12 cellular contexts compared by ENCODE assay signal in the genomic region with DNA sequence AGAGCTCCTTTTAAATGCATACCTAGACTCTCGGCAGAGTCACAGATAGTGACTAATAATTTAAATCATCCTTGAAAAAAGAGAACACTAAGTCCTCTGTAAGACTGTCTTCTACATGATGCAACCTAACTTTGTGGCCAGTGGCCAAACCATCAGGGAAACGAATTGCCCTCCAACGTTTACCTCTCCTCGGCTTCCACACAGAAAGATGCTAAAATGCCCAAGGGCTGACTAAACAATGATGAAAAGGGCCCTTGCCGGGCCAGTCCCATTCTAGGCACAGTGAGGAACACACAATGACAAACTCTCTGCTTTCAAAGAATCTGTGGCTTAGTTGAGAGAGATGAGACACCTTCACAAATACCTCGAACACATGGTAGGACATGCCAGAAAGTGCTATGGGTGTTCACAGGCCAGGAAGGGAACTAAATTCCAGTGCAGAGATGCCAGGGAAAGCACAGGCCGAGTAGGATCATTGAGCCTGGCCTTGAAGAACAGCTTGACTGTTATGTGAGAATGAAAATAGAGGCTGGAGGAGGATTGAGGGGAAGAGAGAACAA. TPM values are rescaled to one million over a fixed set of nuclear protein-coding genes. Genes with fewer than 3 reads are reported as not detected.
DNase-seq lines count a peak whose midpoint lies in the region; ATAC-seq and TF ChIP-seq lines count a peak whose summit lies in the region.
"Had no signal": no experiment of that assay in that cellular context is flagged by ENCODE, and none has a peak within 500 bp of the region (broad histone marks: within the 10 kb centered on the region; RNA-seq: fewer than 3 reads in every experiment).

No MANE protein-coding gene starts in this region.

- ATAC-seq in GM19452 (IDR thresholded peaks at IDR 0.05; ENCODE audit: unreplicated experiment) (no peak), GM19324 (IDR thresholded peaks at IDR 0.05; ENCODE audit: low FRiP score, unreplicated experiment) (no peak)
- ATAC-seq: left ventricle myocardium superior had no signal

- H3K9ac ChIP-seq in mammary epithelial cell (ENCODE audit: insufficient read depth, low read length): peak overlapping the region; percentile 33

- H2AFZ ChIP-seq in mammary epithelial cell (ENCODE audit: low read depth, low read length): no peak overlapping the region

- H3K27ac ChIP-seq in mammary epithelial cell (ENCODE audit: insufficient read depth, low read depth, low read length): peak overlapping the region; percentile 71
- H3K27ac ChIP-seq: tibial nerve had no signal

- no peaks in the 10 kb centered on the region for H3K27me3 ChIP-seq in mammary epithelial cell (ENCODE audit: insufficient read depth, low read length)
- H3K27me3 ChIP-seq: tibial nerve had no signal

- H4K20me1 ChIP-seq in mammary epithelial cell (ENCODE audit: insufficient read depth, low read length): no peaks in the 10 kb centered on the region

- H3K36me3 ChIP-seq in mammary epithelial cell (ENCODE audit: insufficient read depth, low read length): peaks cover 32% of the 10 kb centered on the region

- CTCF ChIA-PET in AG04449 (lab: Yijun Ruan, JAX): interaction anchor here (2.3 kb wide), 1 partner anchor 119 kb away, joined by 9 read pairs; no protein-coding TSS in a partner anchor
- CTCF ChIA-PET in mammary epithelial cell (lab: Charles Lee; ENCODE audit: low non-redundant PET): interaction anchor here (0.6 kb wide), 2 partner anchors 16 to 413 kb away, joined by 3 to 5 read pairs; no protein-coding TSS in a partner anchor

- peak overlapping the region; percentile 60 for H3K4me2 ChIP-seq in mammary epithelial cell (ENCODE audit: insufficient read depth, low read depth, low read length)

- POLR2A ChIA-PET in AG04449 (lab: Yijun Ruan, JAX): no interaction called here

- H3K4me1 ChIP-seq in mammary epithelial cell (ENCODE audit: insufficient read depth, low read length): peaks cover 23% of the 10 kb centered on the region
- H3K4me1 ChIP-seq: tibial nerve had no signal

- intact Hi-C loops in mammary epithelial cell (cut with micrococcal nuclease): loop anchor here (1.0 to 2.0 kb wide), 5 partner anchors 17 to 118 kb away; no protein-coding TSS in a partner anchor

- H3K9me3 ChIP-seq in mammary epithelial cell (replicated peaks; ENCODE audit: insufficient read depth, low read length): no peaks in the 10 kb centered on the region
- H3K9me3 ChIP-seq: tibial nerve had no signal

- no TSS peak for BruUV-seq in mammary epithelial cell (replicated peaks; lab: Mats Ljungman, UMichigan)

- H3K4me3 ChIP-seq in AG04449 (ENCODE audit: low read depth, low read length) (no peak overlapping the region), mammary epithelial cell (replicated peaks in 1 of 3; ENCODE audit: insufficient read depth in 1 of 3, low read depth in 2 of 3, low read length in 3 of 3) (no peak overlapping the region)
- H3K4me3 ChIP-seq: tibial nerve had no signal

- dilution Hi-C loops in mammary epithelial cell (cut with HindIII; ENCODE audit: low sequenced_read_pairs): no loop called here

- DNase-seq in AG04449 (ENCODE audit: low read depth, low spot score) (peak; percentile 52), HK-2 (ENCODE audit: unreplicated experiment) (peak; percentile 67), mammary epithelial cell (peak; percentile 98), kidney tubule cell (ENCODE audit: low spot score) (peak; percentile 98), GDM1 (lab: John Stamatoyannopoulos, UW) (no peak)
- DNase-seq in activated CD4-positive, alpha-beta T cell treated with anti-CD3 and anti-CD28 coated beads, Interleukin-2, amount 50 U/mL, for 4 hours: no peak
- DNase-seq: activated CD4-positive, alpha-beta T cell treated with anti-CD3 and anti-CD28 coated beads, Interleukin-2, amount 50 U/mL, for 48 hours; left ventricle myocardium superior had no signal

- in situ Hi-C loops in mammary epithelial cell (cut with MboI; ENCODE audit: low sequenced_read_pairs in 2 of 2): loop anchor here in 1 of 2 donors (25.0 kb wide), 1 partner anchor 104 kb away; no protein-coding TSS in a partner anchor

- WGBS in mammary epithelial cell (ENCODE audit: low coverage, missing lambda C conversion rate): 3% methylated on average over 6 of the region's 7 CpGs

- TF ChIP-seq CTCF in AG04449 (IDR thresholded peaks at IDR 0.05; ENCODE audit: insufficient read depth, low read length, missing control alignments) (no peak), mammary epithelial cell (conservative IDR thresholded peaks at IDR 0.05 in 1 of 2, IDR thresholded peaks at IDR 0.05 in 1 of 2; ENCODE audit: extremely low read depth in 1 of 2, insufficient read depth in 1 of 2, low read depth in 1 of 2, low read length in 2 of 2) (no peak)

- H3K79me2 ChIP-seq in mammary epithelial cell (ENCODE audit: insufficient read depth, low read length): no peaks in the 10 kb centered on the region

RNA-seq across cellular contexts. Expression of gene PITPNM3, which starts 35.3 kb away (rescaled TPM):
- total RNA-seq in mammary epithelial cell: 10 to 100 TPM; 13.3 to 16.5 TPM
- 8.2 TPM for polyA plus RNA-seq in mammary epithelial cell
- polyA minus RNA-seq in mammary epithelial cell: 24.1 TPM
- polyA plus RNA-seq: CD14-positive monocyte had no signal

RNA-seq across cellular contexts. Expression of gene KIAA0753, which starts 48.8 kb away (rescaled TPM):
- 10 to 100 TPM; 23.2 to 25.2 TPM for total RNA-seq in mammary epithelial cell
- polyA plus RNA-seq in mammary epithelial cell: 3.6 TPM
- polyA minus RNA-seq in mammary epithelial cell: 20.5 TPM

RNA-seq across cellular contexts. Expression of gene TXNDC17, which starts 49.2 kb away (rescaled TPM):
- total RNA-seq in mammary epithelial cell: 100 to 1,000 TPM; 315 to 319 TPM
- 1,296 TPM for polyA plus RNA-seq in mammary epithelial cell
- polyA minus RNA-seq in mammary epithelial cell: 208 TPM

RNA-seq across cellular contexts. Expression of gene MED31, which starts 59.7 kb away (rescaled TPM):
- 10 to 100 TPM in 1 of 2 donors, 1 to 10 TPM in 1; 8.3 to 21.0 TPM for total RNA-seq in mammary epithelial cell
- 21.7 TPM for polyA plus RNA-seq in mammary epithelial cell
- polyA minus RNA-seq in mammary epithelial cell: 16.2 TPM

RNA-seq across cellular contexts. Expression of gene C17orf100, which starts 59.9 kb away (rescaled TPM):
- 1 to 10 TPM in 1 of 2 donors, under 1 TPM in 1; 0.67 to 2.5 TPM for total RNA-seq in mammary epithelial cell
- polyA plus RNA-seq in mammary epithelial cell: 0.77 TPM
- polyA minus RNA-seq in mammary epithelial cell: not detected

Comparison
In these comparisons a context has a peak if more than half of its experiments do, and no peak if none do; other contexts are left out.
1. DNase-seq: peak in AG04449 (single experiment), HK-2 (single experiment), mammary epithelial cell (single experiment) and kidney tubule cell (single experiment); none in GDM1 (single experiment) and activated CD4-positive, alpha-beta T cell treated with anti-CD3 and anti-CD28 coated beads, Interleukin-2, amount 50 U/mL, for 4 hours (0 of 2).